ENCODE assay signal across 30 cellular contexts in genomic region chr6:157326979-157327378, GRCh38. TPM values are rescaled to one million over a fixed set of nuclear protein-coding genes. Genes with fewer than 3 reads are reported as not detected.
DNase-seq lines count a peak whose midpoint lies in the region; ATAC-seq and TF ChIP-seq lines count a peak whose summit lies in the region.
"Had no signal": no experiment of that assay in that cellular context is flagged by ENCODE, and none has a peak within 500 bp of the region (broad histone marks: within the 10 kb centered on the region; RNA-seq: fewer than 3 reads in every experiment).

No MANE protein-coding gene starts in this region.

- peak overlapping the region; percentile 25 for H3K4me3 Mint-ChIP-seq in activated CD4-positive, alpha-beta T cell treated with anti-CD3 and anti-CD28 coated beads, Interleukin-2, amount 10 ng/mL, durations not matched to agents 24 days and 14 days
- no peak overlapping the region for H3K4me3 Mint-ChIP-seq in osteocyte (ENCODE audit: unreplicated experiment)
- H3K4me3 Mint-ChIP-seq: CD8-positive, alpha-beta memory T cell; central memory CD8-positive, alpha-beta T cell; HFFc6; T-helper 17 cell; type B pancreatic cell had no signal

- no peak overlapping the region for H3K4me3 ChIP-seq in psoas muscle
- H3K4me3 ChIP-seq: adrenal gland, gastroesophageal sphincter, SJCRH30 had no signal

- peaks cover 50% of the 10 kb centered on the region for H3K27me3 Mint-ChIP-seq in activated CD4-positive, alpha-beta T cell treated with anti-CD3 and anti-CD28 coated beads, Interleukin-2, amount 10 ng/mL, durations not matched to agents 24 days and 14 days
- H3K27me3 Mint-ChIP-seq in osteocyte (ENCODE audit: unreplicated experiment): peaks cover 39% of the 10 kb centered on the region

- peaks cover 2% of the 10 kb centered on the region for H3K36me3 Mint-ChIP-seq in activated CD4-positive, alpha-beta T cell treated with anti-CD3 and anti-CD28 coated beads, Interleukin-2, amount 10 ng/mL, durations not matched to agents 24 days and 14 days (ENCODE audit: low read depth)
- no peaks in the 10 kb centered on the region for H3K36me3 Mint-ChIP-seq in osteocyte (ENCODE audit: unreplicated experiment)
- H3K36me3 Mint-ChIP-seq: IgD-negative memory B cell, type B pancreatic cell had no signal

- peak overlapping the region; percentile 79 for H3K27ac ChIP-seq in psoas muscle
- H3K27ac ChIP-seq: HL-60, SJCRH30, VCaP had no signal

- DNase-seq in activated CD4-positive, alpha-beta T cell treated with anti-CD3 and anti-CD28 coated beads, Interleukin-2, amount 10 ng/mL, durations not matched to agents 24 days and 14 days: no peak
- DNase-seq in activated CD4-positive, alpha-beta T cell treated with anti-CD3 and anti-CD28 coated beads for 48 hours: no peak
- DNase-seq in astrocyte of the hippocampus (ENCODE audit: low read depth, low spot score) (peak; percentile 33), psoas muscle (no peak), osteocyte (ENCODE audit: extremely low spot score, unreplicated experiment) (no peak), NCI-H748 treated with DMSO at 0.1 percent for 48 hours (lab: John Stamatoyannopoulos, UW) (no peak), NCI-H2081 treated with DMSO at 0.1 percent for 48 hours (lab: John Stamatoyannopoulos, UW) (no peak)
- DNase-seq: 8988T; activated gamma-delta T cell treated with Interleukin-2 at 50 U/mL for 16 hours; adrenal gland; AML-193; CD8-positive, alpha-beta memory T cell; DMS79; erythroblast; HFFc6; NCI-H187; NCI-H2227 treated with DMSO at 0.1 percent for 48 hours; NCI-H82; PC-3; SJCRH30; stimulated activated CD4-positive, alpha-beta T cell treated with anti-CD3 and anti-CD28 coated beads, Interleukin-12 subunit alpha, Interleukin-12 subunit beta, amount 100 ng/mL, for 4 hours; T-helper 17 cell had no signal

- H3K4me1 Mint-ChIP-seq in activated CD4-positive, alpha-beta T cell treated with anti-CD3 and anti-CD28 coated beads, Interleukin-2, amount 10 ng/mL, durations not matched to agents 24 days and 14 days: peaks cover 34% of the 10 kb centered on the region
- peaks cover 13% of the 10 kb centered on the region for H3K4me1 Mint-ChIP-seq in osteocyte (ENCODE audit: unreplicated experiment)

- no peaks in the 10 kb centered on the region for H3K27me3 ChIP-seq in psoas muscle (ENCODE audit: insufficient read depth in 3 of 3, low read length in 2 of 3)
- H3K27me3 ChIP-seq: adrenal gland, SJCRH30 had no signal

- no peaks in the 10 kb centered on the region for H3K9me3 ChIP-seq in psoas muscle
- H3K9me3 ChIP-seq: adrenal gland, gastroesophageal sphincter, SJCRH30 had no signal

- ATAC-seq in HG03378 (IDR thresholded peaks at IDR 0.05; ENCODE audit: unreplicated experiment) (peak; percentile 35), psoas muscle (peak in 1 of 4 donors; percentile 29)
- ATAC-seq: gastroesophageal sphincter, PC-3, T-helper 17 cell had no signal

- WGBS in psoas muscle, 3 donors: 13 to 40% (median 15%) methylated on average over 6 of the region's 6 CpGs

- TF ChIP-seq CTCF in psoas muscle (IDR thresholded peaks at IDR 0.05): no peak
- TF ChIP-seq CTCF in osteocyte (IDR thresholded peaks at IDR 0.05): no peak

- no peak overlapping the region for H3K27ac Mint-ChIP-seq in activated CD4-positive, alpha-beta T cell treated with anti-CD3 and anti-CD28 coated beads, Interleukin-2, amount 10 ng/mL, durations not matched to agents 24 days and 14 days
- H3K27ac Mint-ChIP-seq in osteocyte (ENCODE audit: unreplicated experiment): no peak overlapping the region
- H3K27ac Mint-ChIP-seq: CD8-positive, alpha-beta memory T cell; HFFc6; IgD-negative memory B cell; T-helper 17 cell; type B pancreatic cell had no signal

- H3K4me1 ChIP-seq in psoas muscle: peaks cover 40% of the 10 kb centered on the region

- no peaks in the 10 kb centered on the region for H3K9me3 Mint-ChIP-seq in activated CD4-positive, alpha-beta T cell treated with anti-CD3 and anti-CD28 coated beads, Interleukin-2, amount 10 ng/mL, durations not matched to agents 24 days and 14 days
- no peaks in the 10 kb centered on the region for H3K9me3 Mint-ChIP-seq in osteocyte (ENCODE audit: unreplicated experiment)
- H3K9me3 Mint-ChIP-seq: CD8-positive, alpha-beta memory T cell; central memory CD8-positive, alpha-beta T cell; HFFc6; IgD-negative memory B cell; neural crest cell; type B pancreatic cell had no signal

- intact Hi-C loops in activated CD4-positive, alpha-beta T cell treated with anti-CD3 and anti-CD28 coated beads, Interleukin-2, amount 10 ng/mL, durations not matched to agents 24 days and 14 days (cut with micrococcal nuclease): loop anchor here (10.0 kb wide), 1 partner anchor 618 kb away; no protein-coding TSS in a partner anchor
- intact Hi-C loops in psoas muscle (cut with DNase I): no loop called here

- H3K36me3 ChIP-seq in psoas muscle (ENCODE audit: insufficient read depth in 1 of 2, low read depth in 1 of 2): peaks cover 0 to 6% of the 10 kb centered on the region in 2 donors
- H3K36me3 ChIP-seq: adrenal gland, gastroesophageal sphincter, SJCRH30 had no signal

RNA-seq across cellular contexts. Expression of gene TMEM242, which starts 3.7 kb away (rescaled TPM):
- total RNA-seq in activated CD4-positive, alpha-beta T cell treated with anti-CD3 and anti-CD28 coated beads, Interleukin-2, amount 10 ng/mL, durations not matched to agents 24 days and 14 days: 10.1 and 10.7 TPM in 2 replicates
- total RNA-seq in psoas muscle: 10 to 100 TPM; 11.0 to 14.7 (median 13.6) TPM
- polyA plus RNA-seq in psoas muscle: 10 to 100 TPM in 2 of 3 donors, 1 to 10 TPM in 1; 7.8 to 14.8 (median 14.0) TPM
- 12.3 and 12.7 TPM in 2 replicates for total RNA-seq in osteocyte

RNA-seq across cellular contexts. Expression of gene ZDHHC14, which starts 54.0 kb away (rescaled TPM):
- total RNA-seq in activated CD4-positive, alpha-beta T cell treated with anti-CD3 and anti-CD28 coated beads, Interleukin-2, amount 10 ng/mL, durations not matched to agents 24 days and 14 days: 13.2 and 14.1 TPM in 2 replicates
- total RNA-seq in psoas muscle (10 to 100 TPM in 1 of 4 donors, 1 to 10 TPM in 3; 4.0 to 14.6 (median 4.7) TPM), osteocyte (8.3 and 9.1 TPM in 2 replicates)
- polyA plus RNA-seq in psoas muscle: 1 to 10 TPM; 2.5 to 5.0 (median 4.0) TPM
